In the genomic region with DNA sequence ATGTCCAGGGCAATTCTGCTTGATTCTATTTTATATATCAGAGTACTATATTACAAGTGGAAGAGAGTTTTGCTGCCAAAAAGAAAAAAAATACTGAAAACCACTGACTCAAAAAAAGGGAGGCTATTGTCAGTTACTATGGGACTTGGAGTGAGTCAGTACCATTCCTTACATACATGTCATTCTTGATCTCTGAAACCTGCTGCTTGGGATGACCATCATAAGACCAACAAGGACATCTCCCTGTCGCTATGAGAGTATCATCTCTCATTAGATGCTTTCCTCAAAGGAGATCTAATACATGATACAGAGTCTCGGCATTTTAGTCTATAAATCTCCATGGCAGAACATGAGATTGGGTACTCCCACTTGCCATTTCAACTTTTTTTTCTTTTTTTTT, we compare ENCODE assay signal across 14 cellular contexts. TPM values are rescaled to one million over a fixed set of nuclear protein-coding genes. Genes with fewer than 3 reads are reported as not detected.
DNase-seq lines count a peak whose midpoint lies in the region; ATAC-seq and TF ChIP-seq lines count a peak whose summit lies in the region.
"Had no signal": no experiment of that assay in that cellular context is flagged by ENCODE, and none has a peak within 500 bp of the region (broad histone marks: within the 10 kb centered on the region; RNA-seq: fewer than 3 reads in every experiment).

No MANE protein-coding gene starts in this region.

- peaks cover 23% of the 10 kb centered on the region for H3K4me1 ChIP-seq in mesodermal cell (ENCODE audit: control insufficient read depth, insufficient read depth, low read length, poor library complexity, severe bottlenecking)

- no peak overlapping the region for H3K4me3 Mint-ChIP-seq in T-cell
- H3K4me3 Mint-ChIP-seq: activated T-cell treated with anti-CD3 and anti-CD28 coated beads, Interleukin-2, amount 50 U/mL, for 72 hours; brain; CD4-positive, CD25-positive, alpha-beta regulatory T cell; stimulated activated naive CD8-positive, alpha-beta T cell treated with anti-CD3 and anti-CD28 coated beads, Interleukin-15, Interleukin-2, amounts not matched to agents 100 ng/mL and 50 ng/mL, for 24 hours had no signal

- H3K27ac ChIP-seq in mesodermal cell (ENCODE audit: low read depth, low read length, severe bottlenecking) = peak overlapping the region; percentile 53

- H3K36me3 ChIP-seq in mesodermal cell (ENCODE audit: control insufficient read depth, insufficient read depth, low read length) = peaks cover 77% of the 10 kb centered on the region

- H3K9me3 ChIP-seq in mesodermal cell (ENCODE audit: control insufficient read depth, low read length) = no peaks in the 10 kb centered on the region
- H3K9me3 ChIP-seq: mucosa of descending colon had no signal

- no peaks in the 10 kb centered on the region for H3K27me3 Mint-ChIP-seq in T-cell
- H3K27me3 Mint-ChIP-seq: brain; CD4-positive, CD25-positive, alpha-beta regulatory T cell; stimulated activated naive CD8-positive, alpha-beta T cell treated with anti-CD3 and anti-CD28 coated beads, Interleukin-15, Interleukin-2, amounts not matched to agents 100 ng/mL and 50 ng/mL, for 24 hours had no signal

- WGBS in mesodermal cell (ENCODE audit: insufficient coverage in 2 of 2), 2 experiments = 89 to 100% methylated on average over 2 of the region's 2 CpGs

- no peak for TF ChIP-seq CTCF in AG09319 (IDR thresholded peaks at IDR 0.05; ENCODE audit: low read depth, low read length)
- TF ChIP-seq CTCF in choroid plexus epithelial cell (conservative IDR thresholded peaks at IDR 0.05; ENCODE audit: low read depth, low read length) = no peak

- CTCF ChIA-PET in T-cell (lab: Charles Lee) = no interaction called here

- no peak overlapping the region for H3K27ac Mint-ChIP-seq in T-cell
- H3K27ac Mint-ChIP-seq: activated T-cell treated with anti-CD3 and anti-CD28 coated beads, Interleukin-2, amount 50 U/mL, for 72 hours; brain; stimulated activated naive CD8-positive, alpha-beta T cell treated with anti-CD3 and anti-CD28 coated beads, Interleukin-15, Interleukin-2, amounts not matched to agents 100 ng/mL and 50 ng/mL, for 24 hours had no signal

- no peaks in the 10 kb centered on the region for H3K9me3 Mint-ChIP-seq in T-cell
- H3K9me3 Mint-ChIP-seq: activated T-cell treated with anti-CD3 and anti-CD28 coated beads, Interleukin-2, amount 50 U/mL, for 72 hours; CD4-positive, CD25-positive, alpha-beta regulatory T cell; stimulated activated naive CD8-positive, alpha-beta T cell treated with anti-CD3 and anti-CD28 coated beads, Interleukin-15, Interleukin-2, amounts not matched to agents 100 ng/mL and 50 ng/mL, for 24 hours had no signal

- POLR2A ChIA-PET in T-cell (lab: Charles Lee) = no interaction called here

- H3K4me3 ChIP-seq in choroid plexus epithelial cell (ENCODE audit: low read depth, low read length) (no peak overlapping the region), mesodermal cell (ENCODE audit: extremely low read depth, insufficient read depth, low read length, poor library complexity, severe bottlenecking) (no peak overlapping the region)
- H3K4me3 ChIP-seq: mucosa of descending colon had no signal

- peaks cover 30% of the 10 kb centered on the region for H3K36me3 Mint-ChIP-seq in T-cell

- ATAC-seq in T-cell (replicated peaks in 1 of 4) = no peak
- ATAC-seq: activated T-cell treated with anti-CD3 and anti-CD28 coated beads, Interleukin-2, amount 50 U/mL, for 72 hours; mucosa of descending colon had no signal

- DNase-seq in AG09319 (ENCODE audit: extremely low read depth, low read depth) = peak; percentile 22
- DNase-seq in LHCN-M2 (ENCODE audit: low read depth) = peak; percentile 94
- DNase-seq in choroid plexus epithelial cell (ENCODE audit: low read depth) = peak; percentile 89
- DNase-seq in T-cell = no peak
- DNase-seq in DMS114 treated with DMSO at 0.1 percent for 48 hours (lab: John Stamatoyannopoulos, UW; ENCODE audit: unreplicated experiment) = no peak
- DNase-seq in iPS-NIHi7 (ENCODE audit: extremely low spot score) = no peak
- no peak for DNase-seq in NCI-H1048 (lab: John Stamatoyannopoulos, UW)
- DNase-seq: activated T-cell treated with anti-CD3 and anti-CD28 coated beads, Interleukin-2, amount 50 U/mL, for 72 hours; CD4-positive, CD25-positive, alpha-beta regulatory T cell; mucosa of descending colon; stimulated activated CD4-positive, alpha-beta T cell treated with anti-CD3 and anti-CD28 coated beads, Interleukin-4, amount 100 ng/mL, for 4 hours had no signal

- no peaks in the 10 kb centered on the region for H3K4me1 Mint-ChIP-seq in T-cell
- H3K4me1 Mint-ChIP-seq: brain had no signal

RNA-seq across cellular contexts. Expression of a gene that starts 11.8 kb away (rescaled TPM):
- 20.1 and 22.7 TPM in 2 replicates for total RNA-seq in LHCN-M2 (2014; rRNA removed)
- 10.4 TPM for polyA plus RNA-seq in LHCN-M2 (2012)
- polyA plus RNA-seq in mesodermal cell (2013, experiment 1 of 2) = 14.7 TPM
- polyA plus RNA-seq in mesodermal cell (2013, experiment 2 of 2) = 15.0 TPM
- total RNA-seq in T-cell = 10 to 100 TPM; 27.9 to 35.8 (median 30.9) TPM

RNA-seq across cellular contexts. Expression of a gene that starts 31.1 kb away (rescaled TPM):
- 86.7 and 96.1 TPM in 2 replicates for total RNA-seq in LHCN-M2 (2014; rRNA removed)
- polyA plus RNA-seq in LHCN-M2 (2012) = 63.9 TPM
- 72.0 TPM for polyA plus RNA-seq in mesodermal cell (2013, experiment 1 of 2)
- 66.0 TPM for polyA plus RNA-seq in mesodermal cell (2013, experiment 2 of 2)
- total RNA-seq in T-cell = 10 to 100 TPM; 45.2 to 69.9 (median 53.0) TPM

RNA-seq across cellular contexts. Expression of a gene that starts 46.6 kb away (rescaled TPM):
- total RNA-seq in LHCN-M2 (2014; rRNA removed) (37.3 and 39.0 TPM in 2 replicates), T-cell (10 to 100 TPM in 2 of 5 donors, 1 to 10 TPM in 3; 4.1 to 19.3 (median 8.1) TPM)
- polyA plus RNA-seq in LHCN-M2 (2012) = 51.4 TPM
- polyA plus RNA-seq in mesodermal cell (2013, experiment 1 of 2) = 73.2 TPM
- 62.8 TPM for polyA plus RNA-seq in mesodermal cell (2013, experiment 2 of 2)

RNA-seq across cellular contexts. Expression of a gene that starts 53.8 kb away (rescaled TPM):
- total RNA-seq in LHCN-M2 (2014; rRNA removed) (100 and 107 TPM in 2 replicates), T-cell (10 to 100 TPM in 3 of 5 donors, 1 to 10 TPM in 2; 8.5 to 18.3 (median 15.9) TPM)
- 33.8 TPM for polyA plus RNA-seq in LHCN-M2 (2012)
- polyA plus RNA-seq in mesodermal cell (2013, experiment 1 of 2) = 63.0 TPM
- polyA plus RNA-seq in mesodermal cell (2013, experiment 2 of 2) = 61.6 TPM

Comparison
In these comparisons a context has a peak if more than half of its experiments do, and no peak if none do; other contexts are left out.
1. DNase-seq: peak in AG09319 (single experiment), LHCN-M2 (single experiment) and choroid plexus epithelial cell (single experiment); none in T-cell (0 of 34), DMS114 treated with DMSO at 0.1 percent for 48 hours (single experiment), iPS-NIHi7 (single experiment) and NCI-H1048 (single experiment).